10 cellular contexts compared by ENCODE assay signal in the genomic region with DNA sequence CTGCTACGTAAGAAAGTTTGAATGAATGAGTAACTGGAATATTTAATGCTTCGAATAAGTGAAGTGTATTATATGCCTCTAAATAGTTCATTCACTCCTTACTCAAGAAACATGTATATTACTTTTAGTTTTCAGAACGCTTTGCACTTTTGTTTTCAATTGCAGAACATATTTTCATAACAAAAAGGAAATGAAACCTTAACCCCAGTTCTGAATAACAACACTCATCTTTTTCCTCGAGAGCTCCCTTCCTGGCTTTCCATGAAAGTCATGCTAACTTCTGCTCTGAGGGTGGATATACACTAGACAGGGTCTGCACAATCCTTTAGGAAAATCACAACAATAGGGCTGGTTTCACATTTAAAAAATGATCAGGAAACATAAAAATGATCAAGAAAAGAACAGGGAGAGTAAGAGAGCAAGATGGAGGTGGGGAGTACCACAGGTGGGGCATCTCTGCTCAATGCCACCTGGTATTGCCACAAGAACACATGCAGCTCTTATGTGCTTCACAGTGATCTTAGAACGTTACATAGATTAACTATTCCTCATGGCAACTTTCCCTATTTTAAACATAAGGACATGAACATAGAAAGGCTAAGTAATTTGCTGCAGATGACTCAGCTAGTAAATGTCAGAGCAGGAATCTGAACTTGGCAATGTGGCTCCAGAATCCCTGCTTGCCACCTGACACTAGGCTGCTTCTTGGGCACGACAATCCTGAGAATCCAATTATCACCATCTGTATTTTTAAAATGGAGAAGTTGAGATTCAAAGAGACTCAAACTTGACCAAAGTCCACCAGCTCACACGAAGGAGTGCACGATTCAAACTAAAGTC.
DNase-seq lines count a peak whose midpoint lies in the region; ATAC-seq and TF ChIP-seq lines count a peak whose summit lies in the region.
"Had no signal": no experiment of that assay in that cellular context is flagged by ENCODE, and none has a peak within 500 bp of the region (broad histone marks: within the 10 kb centered on the region; RNA-seq: fewer than 3 reads in every experiment).

No MANE protein-coding gene starts in this region.

- TF ChIP-seq CTCF in esophagus muscularis mucosa (IDR thresholded peaks at IDR 0.05): no peak

- TF ChIP-seq EP300 in esophagus muscularis mucosa (IDR thresholded peaks at IDR 0.05): no peak

- peaks cover 16% of the 10 kb centered on the region; the same call in 1 of the 2 replicates for H4K20me1 ChIP-seq in BLaER1

- TF ChIP-seq POLR2A in esophagus muscularis mucosa (IDR thresholded peaks at IDR 0.05; ENCODE audit: low read depth): no peak

- H3K36me3 ChIP-seq in BLaER1 (peaks cover 16% of the 10 kb centered on the region; the same call in 1 of the 2 replicates), MG63 (no peaks in the 10 kb centered on the region), aorta (ENCODE audit: control insufficient read depth in 1 of 2, insufficient read depth in 2 of 2, low read length in 1 of 2) (no peaks in the 10 kb centered on the region), esophagus muscularis mucosa (no peaks in the 10 kb centered on the region)

- intact Hi-C loops in aorta (cut with DNase I) (no loop called here), posterior vena cava (cut with DNase I) (no loop called here), esophagus muscularis mucosa (cut with DNase I) (no loop called here)

- H3K9me3 ChIP-seq in BLaER1 (peaks cover 27% of the 10 kb centered on the region), MG63 (no peaks in the 10 kb centered on the region), aorta (ENCODE audit: control insufficient read depth, low read length) (no peaks in the 10 kb centered on the region), esophagus muscularis mucosa (peaks cover 0 to 23% (median 15%) of the 10 kb centered on the region in 4 donors)

- H3K27me3 ChIP-seq in BLaER1 (no peaks in the 10 kb centered on the region), MG63 (no peaks in the 10 kb centered on the region), aorta (ENCODE audit: control insufficient read depth in 1 of 2, insufficient read depth in 2 of 2, low read length in 1 of 2) (no peaks in the 10 kb centered on the region), esophagus muscularis mucosa (no peaks in the 10 kb centered on the region)

- no peak overlapping the region for H3K4me3 ChIP-seq in BLaER1
- H3K4me3 ChIP-seq in MG63: no peak overlapping the region
- H3K4me3 ChIP-seq in aorta (ENCODE audit: low read length in 2 of 2): no peak overlapping the region
- H3K4me3 ChIP-seq in esophagus muscularis mucosa: no peak overlapping the region

- 89 to 91% methylated on average over 8 of the region's 8 CpGs for WGBS in aorta, 2 donors
- WGBS in esophagus muscularis mucosa: 69% methylated on average over 8 of the region's 8 CpGs

- peak overlapping the region; percentile 62 for H3K4me2 ChIP-seq in BLaER1

- H3K4me1 ChIP-seq in BLaER1: peaks cover 37% of the 10 kb centered on the region
- H3K4me1 ChIP-seq in aorta (ENCODE audit: control insufficient read depth in 1 of 2, insufficient read depth in 2 of 2, low read length in 2 of 2): no peaks in the 10 kb centered on the region
- peaks cover 9 to 40% (median 22%) of the 10 kb centered on the region in 4 donors for H3K4me1 ChIP-seq in esophagus muscularis mucosa

- no peak overlapping the region for H3K27ac ChIP-seq in BLaER1
- H3K27ac ChIP-seq in aorta (ENCODE audit: low read depth in 1 of 2, low read length in 2 of 2): no peak overlapping the region
- no peak overlapping the region for H3K27ac ChIP-seq in esophagus muscularis mucosa (replicated peaks in 1 of 4)

- DNase-seq in MG63: peak; percentile 5
- no peak for DNase-seq in aorta
- no peak for DNase-seq in NCI-H345 treated with DMSO at 0.1 percent for 48 hours (lab: John Stamatoyannopoulos, UW; ENCODE audit: unreplicated experiment)
- no peak for DNase-seq in posterior vena cava (ENCODE audit: low spot score)
- no peak for DNase-seq in esophagus muscularis mucosa (ENCODE audit: extremely low spot score)
- DNase-seq: amygdala, KBM-7 had no signal

- ATAC-seq in GM18867 (IDR thresholded peaks at IDR 0.05; ENCODE audit: unreplicated experiment) (peak; percentile 77), HG02623 (IDR thresholded peaks at IDR 0.05; ENCODE audit: unreplicated experiment) (peak; percentile 59), aorta (ENCODE audit: low FRiP score) (no peak)

- H3K9ac ChIP-seq in BLaER1: no peak overlapping the region
